ENCODE assay signal across 17 cellular contexts in genomic region chr20:10793741-10794140, GRCh38.
DNase-seq lines count a peak whose midpoint lies in the region; ATAC-seq, FAIRE-seq and TF ChIP-seq lines count a peak whose summit lies in the region.
"Had no signal": no experiment of that assay in that cellular context is flagged by ENCODE, and none has a peak within 500 bp of the region (broad histone marks: within the 10 kb centered on the region; RNA-seq: fewer than 3 reads in every experiment).

No MANE protein-coding gene starts in this region.

- H3K27ac ChIP-seq in HUES64 (ENCODE audit: low read depth, low read length): no peak overlapping the region
- H3K27ac ChIP-seq in astrocyte (ENCODE audit: low read depth, low read length): no peak overlapping the region
- no peak overlapping the region for H3K27ac ChIP-seq in neural progenitor cell
- no peak overlapping the region for H3K27ac ChIP-seq in MM.1S (ENCODE audit: low read length)
- H3K27ac ChIP-seq: hepatocyte, testis had no signal

- H4K20me1 ChIP-seq in astrocyte (ENCODE audit: insufficient read depth, low read length): no peaks in the 10 kb centered on the region
- H4K20me1 ChIP-seq in neural progenitor cell (ENCODE audit: low read depth): no peaks in the 10 kb centered on the region
- no peaks in the 10 kb centered on the region for H4K20me1 ChIP-seq in MM.1S (ENCODE audit: insufficient read depth, low read length)

- H3K4me3 Mint-ChIP-seq in astrocyte (ENCODE audit: unreplicated experiment) (no peak overlapping the region), neural progenitor cell (no peak overlapping the region)
- H3K4me3 Mint-ChIP-seq: activated CD4-positive, alpha-beta T cell treated with anti-CD3 and anti-CD28 coated beads, Interleukin-2, amount 10 ng/mL, durations not matched to agents 7 days and 5 days had no signal

- H3K9me2 ChIP-seq in MM.1S (replicated peaks; ENCODE audit: insufficient read depth, low read length): no peaks in the 10 kb centered on the region

- DNase-seq in NCI-H2081 (lab: John Stamatoyannopoulos, UW) (peak; percentile 60 to 79), astrocyte (ENCODE audit: low read depth) (no peak), neural progenitor cell (ENCODE audit: low spot score) (peak; percentile 53), MM.1S (no peak), HEK293T (ENCODE audit: extremely low spot score) (no peak), SIG-M5 treated with dmso at 0.1 percent for 504 hours (lab: John Stamatoyannopoulos, UW; ENCODE audit: unreplicated experiment) (no peak)
- DNase-seq: activated CD4-positive, alpha-beta T cell treated with anti-CD3 and anti-CD28 coated beads, Interleukin-2, amount 10 ng/mL, durations not matched to agents 7 days and 5 days; activated naive CD4-positive, alpha-beta T cell; aorta; mesendoderm; natural killer cell; NCI-H2171 treated with DMSO at 0.1 percent for 48 hours; testis had no signal

- CTCF ChIA-PET in HEK293T (lab: Yijun Ruan, JAX): no interaction called here

- H3F3A ChIP-seq in neural progenitor cell (ENCODE audit: low read depth): peaks cover 6% of the 10 kb centered on the region
- no peaks in the 10 kb centered on the region for H3F3A ChIP-seq in MM.1S (ENCODE audit: insufficient read depth, low read length)

- TF ChIP-seq CTCF in astrocyte (IDR thresholded peaks at IDR 0.05; ENCODE audit: insufficient read depth, low read depth, low read length) (no peak), neural progenitor cell (IDR thresholded peaks at IDR 0.05) (no peak), MM.1S (IDR thresholded peaks at IDR 0.05; ENCODE audit: low read length) (no peak)

- H3K36me3 Mint-ChIP-seq in astrocyte (ENCODE audit: low read depth, unreplicated experiment): no peaks in the 10 kb centered on the region
- no peaks in the 10 kb centered on the region for H3K36me3 Mint-ChIP-seq in neural progenitor cell
- H3K36me3 Mint-ChIP-seq: natural killer cell had no signal

- peaks cover 7% of the 10 kb centered on the region for H3K9me3 Mint-ChIP-seq in astrocyte (ENCODE audit: unreplicated experiment)
- no peaks in the 10 kb centered on the region for H3K9me3 Mint-ChIP-seq in neural progenitor cell
- H3K9me3 Mint-ChIP-seq: activated CD4-positive, alpha-beta T cell treated with anti-CD3 and anti-CD28 coated beads, Interleukin-2, amount 10 ng/mL, durations not matched to agents 7 days and 5 days; natural killer cell had no signal

- H3K36me3 ChIP-seq in HUES64 (ENCODE audit: insufficient read depth, low read length) (no peaks in the 10 kb centered on the region), astrocyte (ENCODE audit: insufficient read depth, low read length) (no peaks in the 10 kb centered on the region), neural progenitor cell (no peaks in the 10 kb centered on the region), MM.1S (replicated peaks; ENCODE audit: insufficient read depth, low read length) (no peaks in the 10 kb centered on the region)

- no peak for ATAC-seq in GM21447 (IDR thresholded peaks at IDR 0.05; ENCODE audit: unreplicated experiment)
- ATAC-seq: natural killer cell had no signal

- H3K9me3 ChIP-seq in HUES64 (ENCODE audit: insufficient read depth, low read depth, low read length): no peaks in the 10 kb centered on the region
- H3K9me3 ChIP-seq in astrocyte (ENCODE audit: insufficient read depth, low read depth, low read length): no peaks in the 10 kb centered on the region
- no peaks in the 10 kb centered on the region for H3K9me3 ChIP-seq in neural progenitor cell (ENCODE audit: low read depth)
- H3K9me3 ChIP-seq in MM.1S (replicated peaks; ENCODE audit: insufficient read depth, low read length): no peaks in the 10 kb centered on the region
- H3K9me3 ChIP-seq: testis had no signal

- H3K79me2 ChIP-seq in astrocyte (ENCODE audit: insufficient read depth, low read length) (no peaks in the 10 kb centered on the region), neural progenitor cell (ENCODE audit: low read depth) (no peaks in the 10 kb centered on the region), MM.1S (ENCODE audit: low read length) (no peaks in the 10 kb centered on the region)
- H3K79me2 ChIP-seq: hepatocyte had no signal

- FAIRE-seq in astrocyte (lab: Jason Lieb, UNC): no peak
- FAIRE-seq: G401.6 had no signal

- H3K27me3 ChIP-seq in HUES64 (ENCODE audit: insufficient read depth, low read length): no peaks in the 10 kb centered on the region
- H3K27me3 ChIP-seq in astrocyte (ENCODE audit: insufficient read depth, low read length): no peaks in the 10 kb centered on the region
- H3K27me3 ChIP-seq in neural progenitor cell: peaks cover 16% of the 10 kb centered on the region
- H3K27me3 ChIP-seq in MM.1S (replicated peaks; ENCODE audit: insufficient read depth, low read length): no peaks in the 10 kb centered on the region
- H3K27me3 ChIP-seq: hepatocyte, testis had no signal

- H3K27me3 Mint-ChIP-seq in astrocyte (ENCODE audit: low read depth, unreplicated experiment): peaks cover 7% of the 10 kb centered on the region
- peaks cover 2% of the 10 kb centered on the region for H3K27me3 Mint-ChIP-seq in neural progenitor cell (ENCODE audit: insufficient read depth, low read depth)
- H3K27me3 Mint-ChIP-seq: activated CD4-positive, alpha-beta T cell treated with anti-CD3 and anti-CD28 coated beads, Interleukin-2, amount 10 ng/mL, durations not matched to agents 7 days and 5 days had no signal

- 63% methylated on average over 14 of the region's 14 CpGs for WGBS in HUES64

- H3K4me1 Mint-ChIP-seq in astrocyte (ENCODE audit: low read depth, unreplicated experiment): peaks cover 10% of the 10 kb centered on the region
- peaks cover 10% of the 10 kb centered on the region for H3K4me1 Mint-ChIP-seq in neural progenitor cell
- H3K4me1 Mint-ChIP-seq: activated CD4-positive, alpha-beta T cell treated with anti-CD3 and anti-CD28 coated beads, Interleukin-2, amount 10 ng/mL, durations not matched to agents 7 days and 5 days had no signal

- peaks cover 14% of the 10 kb centered on the region for H3K4me1 ChIP-seq in HUES64 (ENCODE audit: insufficient read depth, low read length)
- no peaks in the 10 kb centered on the region for H3K4me1 ChIP-seq in astrocyte (ENCODE audit: insufficient read depth, low read length)
- peaks cover 12% of the 10 kb centered on the region for H3K4me1 ChIP-seq in neural progenitor cell
- no peaks in the 10 kb centered on the region for H3K4me1 ChIP-seq in MM.1S (ENCODE audit: low read length)

- H3K4me3 ChIP-seq in HUES64 (ENCODE audit: low read length) (no peak overlapping the region), astrocyte (ENCODE audit: insufficient read depth, low read depth, low read length) (no peak overlapping the region), neural progenitor cell (no peak overlapping the region), MM.1S (ENCODE audit: low read length) (no peak overlapping the region)
- H3K4me3 ChIP-seq: hepatocyte, testis had no signal

- POLR2A ChIA-PET in HEK293T (lab: Yijun Ruan, JAX): no interaction called here

- H3K27ac Mint-ChIP-seq in astrocyte (ENCODE audit: unreplicated experiment) (no peak overlapping the region), neural progenitor cell (peak overlapping the region; percentile 44)
- H3K27ac Mint-ChIP-seq: activated CD4-positive, alpha-beta T cell treated with anti-CD3 and anti-CD28 coated beads, Interleukin-2, amount 10 ng/mL, durations not matched to agents 7 days and 5 days; natural killer cell had no signal

- H3K4me2 ChIP-seq in astrocyte (ENCODE audit: low read length) (no peak overlapping the region), neural progenitor cell (peak overlapping the region; percentile 71), MM.1S (ENCODE audit: low read depth, low read length) (no peak overlapping the region)
- H3K4me2 ChIP-seq: hepatocyte had no signal

- H3K9ac ChIP-seq in HUES64 (ENCODE audit: low read depth, low read length) (0 out of 2 replicates have a peak overlapping the region, but pooled peaks have one; percentile 1), astrocyte (ENCODE audit: low read length) (no peak overlapping the region), neural progenitor cell (no peak overlapping the region), MM.1S (ENCODE audit: low read length) (no peak overlapping the region)

- H2AFZ ChIP-seq in astrocyte (ENCODE audit: low read depth, low read length) (peak overlapping the region; percentile 24), neural progenitor cell (replicated peaks) (peak overlapping the region; percentile 22), MM.1S (ENCODE audit: low read length) (no peak overlapping the region)
- H2AFZ ChIP-seq: hepatocyte had no signal

TF ChIP-seq in HEK293T, 16 proteins besides CTCF, POLR2A, EP300 and RAD21:
- no peak for TF ChIP-seq CTBP1 (IDR thresholded peaks at IDR 0.05; ENCODE audit: borderline replicate concordance)
- TF ChIP-seq BHLHE40 (IDR thresholded peaks at IDR 0.05; ENCODE audit: borderline replicate concordance): no peak
- no peak for TF ChIP-seq TARDBP (IDR thresholded peaks at IDR 0.05)
- TF ChIP-seq L3MBTL2 (conservative IDR thresholded peaks at IDR 0.05): no peak
- no peak for TF ChIP-seq SUZ12 (IDR thresholded peaks at IDR 0.05)
- no peak for TF ChIP-seq FOXK2 (IDR thresholded peaks at IDR 0.05)
- TF ChIP-seq LEF1 (IDR thresholded peaks at IDR 0.05; ENCODE audit: borderline replicate concordance): no peak
- no peak for TF ChIP-seq ZNF384 (IDR thresholded peaks at IDR 0.05)
- TF ChIP-seq SP1 (IDR thresholded peaks at IDR 0.05): no peak
- TF ChIP-seq HDGF (IDR thresholded peaks at IDR 0.05; ENCODE audit: borderline replicate concordance): no peak
- no peak for TF ChIP-seq PKNOX1 (IDR thresholded peaks at IDR 0.05)
- no peak for TF ChIP-seq ARNT (IDR thresholded peaks at IDR 0.05)
- TF ChIP-seq ELF4 (IDR thresholded peaks at IDR 0.05): no peak
- no peak for TF ChIP-seq FOXM1 (IDR thresholded peaks at IDR 0.05; ENCODE audit: borderline replicate concordance)
- no peak for TF ChIP-seq NFRKB (IDR thresholded peaks at IDR 0.05)
- no peak for TF ChIP-seq FOXA1 (IDR thresholded peaks at IDR 0.05)

Comparison
In these comparisons a context has a peak if more than half of its experiments do, and no peak if none do; other contexts are left out.
1. DNase-seq: peak in NCI-H2081 (2 of 2) and neural progenitor cell (single experiment); none in astrocyte (single experiment), MM.1S (single experiment), HEK293T (single experiment) and SIG-M5 treated with dmso at 0.1 percent for 504 hours (single experiment).